Comparison of ENCODE assay signal across 8 cellular contexts in the genomic region with DNA sequence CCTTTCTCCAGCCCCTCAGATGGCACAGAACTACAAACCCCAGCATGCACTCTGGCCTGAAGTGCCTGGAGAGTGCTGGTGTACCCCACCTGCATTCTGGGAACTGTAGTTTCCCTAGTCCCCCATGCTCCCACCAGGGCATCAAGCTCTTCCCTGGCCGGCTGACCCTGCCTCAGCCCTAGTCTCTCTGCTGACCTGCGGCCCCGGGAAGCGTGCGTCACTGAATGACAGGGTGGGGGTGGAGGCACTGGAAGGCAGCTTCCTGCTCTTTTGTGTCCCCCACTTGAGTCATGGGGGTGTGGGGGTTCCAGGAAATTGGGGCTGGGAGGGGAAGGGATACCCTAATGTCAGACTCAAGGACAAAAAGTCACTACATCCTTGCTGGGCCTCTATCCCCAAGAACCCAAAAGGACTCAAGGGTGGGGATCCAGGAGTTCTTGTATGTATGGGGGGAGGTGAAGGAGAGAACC. TPM values are rescaled to one million over a fixed set of nuclear protein-coding genes. Genes with fewer than 3 reads are reported as not detected.
DNase-seq lines count a peak whose midpoint lies in the region; ATAC-seq and TF ChIP-seq lines count a peak whose summit lies in the region.

No MANE protein-coding gene starts in this region.

- peaks cover 0 to 11% (median 0%) of the 10 kb centered on the region in 11 experiments; a peak in 1 of 22 replicates for H3K36me3 ChIP-seq in BLaER1 treated with 17β-estradiol and CSF1 and Interleukin-3, amounts not matched to agents 10 nM and 100 nM
- H3K36me3 ChIP-seq in SJCRH30 (no peaks in the 10 kb centered on the region), iPS DF 6.9 (ENCODE audit: control insufficient read depth, insufficient read depth, low read length) (no peaks in the 10 kb centered on the region), breast epithelium (no peaks in the 10 kb centered on the region)

- TF ChIP-seq POLR2A in breast epithelium (IDR thresholded peaks at IDR 0.05), result no peak

- H3K9ac ChIP-seq in BLaER1 treated with 17β-estradiol and CSF1 and Interleukin-3, amounts not matched to agents 10 nM and 100 nM, result no peak overlapping the region

- H3K9me3 ChIP-seq in BLaER1 treated with 17β-estradiol and CSF1 and Interleukin-3, amounts not matched to agents 10 nM and 100 nM (replicated peaks in 1 of 11), result peaks cover 17 to 23% (median 20%) of the 10 kb centered on the region in 11 experiments
- no peaks in the 10 kb centered on the region for H3K9me3 ChIP-seq in SJCRH30 (replicated peaks)
- H3K9me3 ChIP-seq in iPS DF 6.9 (ENCODE audit: control insufficient read depth, insufficient read depth, low read length), result no peaks in the 10 kb centered on the region
- H3K9me3 ChIP-seq in breast epithelium, result peaks cover 0 to 6% of the 10 kb centered on the region in 2 donors

- H3K4me2 ChIP-seq in BLaER1 treated with 17β-estradiol and CSF1 and Interleukin-3, amounts not matched to agents 10 nM and 100 nM, result peak overlapping the region in 7 of 11 experiments; percentile 82 to 97 (median 89); a peak in 10 of 22 replicates

- WGBS in iPS DF 6.9 (ENCODE audit: insufficient coverage, insufficient read length), result no CpG with 5 or more reads among the region's 5 CpGs

- no peak overlapping the region for H3K4me3 ChIP-seq in BLaER1 treated with 17β-estradiol and CSF1 and Interleukin-3, amounts not matched to agents 10 nM and 100 nM
- H3K4me3 ChIP-seq in SJCRH30, result no peak overlapping the region
- no peak overlapping the region for H3K4me3 ChIP-seq in iPS DF 6.9 (ENCODE audit: low read length)
- H3K4me3 ChIP-seq in breast epithelium, result peak overlapping the region in 1 of 3 donors; percentile 11

- ATAC-seq in GM21786 (IDR thresholded peaks at IDR 0.05; ENCODE audit: unreplicated experiment) (peak; percentile 63), HG03571 (IDR thresholded peaks at IDR 0.05; ENCODE audit: unreplicated experiment) (no peak)

- peaks cover 61 to 73% (median 64%) of the 10 kb centered on the region in 10 experiments for H3K4me1 ChIP-seq in BLaER1 treated with 17β-estradiol and CSF1 and Interleukin-3, amounts not matched to agents 10 nM and 100 nM
- H3K4me1 ChIP-seq in SJCRH30, result no peaks in the 10 kb centered on the region
- peaks cover 12% of the 10 kb centered on the region for H3K4me1 ChIP-seq in iPS DF 6.9 (ENCODE audit: control insufficient read depth, insufficient read depth, low read length)
- peaks cover 0 to 3% of the 10 kb centered on the region in 2 donors for H3K4me1 ChIP-seq in breast epithelium

- H3K27me3 ChIP-seq in BLaER1 treated with 17β-estradiol and CSF1 and Interleukin-3, amounts not matched to agents 10 nM and 100 nM, result no peaks in the 10 kb centered on the region
- peaks cover 11% of the 10 kb centered on the region for H3K27me3 ChIP-seq in SJCRH30
- no peaks in the 10 kb centered on the region for H3K27me3 ChIP-seq in iPS DF 6.9 (ENCODE audit: control insufficient read depth, insufficient read depth, low read length)
- H3K27me3 ChIP-seq in breast epithelium, result peaks cover 0 to 18% of the 10 kb centered on the region in 2 donors

- TF ChIP-seq CTCF in breast epithelium (IDR thresholded peaks at IDR 0.05), result no peak

- DNase-seq in SJCRH30, result peak; percentile 51 to 66
- DNase-seq in iPS DF 6.9 (ENCODE audit: low read depth, low spot score), result peak; percentile 70
- DNase-seq in cerebellum (ENCODE audit: low spot score), result no peak
- DNase-seq in activated T-cell treated with anti-CD3 and anti-CD28 coated beads for 4 hours, result no peak
- no peak for DNase-seq in breast epithelium (ENCODE audit: low spot score in 2 of 2)

- intact Hi-C loops in breast epithelium (cut with DNase I; ENCODE audit: low total_unique reads), result no loop called here

- H4K20me1 ChIP-seq in BLaER1 treated with 17β-estradiol and CSF1 and Interleukin-3, amounts not matched to agents 10 nM and 100 nM, result 0 out of 22 replicates have a peak, but pooled peaks cover 0 to 4% (median 0%) of the 10 kb centered on the region in 11 experiments

- H3K27ac ChIP-seq in BLaER1 treated with 17β-estradiol and CSF1 and Interleukin-3, amounts not matched to agents 10 nM and 100 nM, result peak overlapping the region in 2 of 11 experiments; percentile 82 to 83; a peak in 1 of 22 replicates
- H3K27ac ChIP-seq in SJCRH30 (no peak overlapping the region), iPS DF 6.9 (ENCODE audit: low read length) (no peak overlapping the region), breast epithelium (peak overlapping the region in 1 of 2 donors; percentile 20)

RNA-seq across cellular contexts. Expression of gene NOS3, which starts 2.1 kb away (rescaled TPM):
- 0.05 and 0.20 TPM in 2 replicates for total RNA-seq in SJCRH30 (2014; rRNA removed; shearing (Covaris generic))
- total RNA-seq in cerebellum (1.5 TPM), breast epithelium (10 to 100 TPM in 1 of 3 donors, 1 to 10 TPM in 2; 3.8 to 35.1 (median 5.1) TPM)

RNA-seq across cellular contexts. Expression of gene KCNH2, which starts 14.7 kb away (rescaled TPM):
- 15.9 and 19.3 TPM in 2 replicates for total RNA-seq in SJCRH30 (2014; rRNA removed; shearing (Covaris generic))
- total RNA-seq in cerebellum (14.2 TPM), breast epithelium (under 1 TPM; under 0.01 to 0.29 (median 0.16) TPM)

RNA-seq across cellular contexts. Expression of gene ATG9B, which starts 31.4 kb away (rescaled TPM):
- 0.08 TPM in 1 of 2 replicates, not detected in the other for total RNA-seq in SJCRH30 (2014; rRNA removed; shearing (Covaris generic))
- total RNA-seq in cerebellum (3.9 TPM), breast epithelium (1 to 10 TPM in 1 of 3 donors, under 1 TPM in 1, not detected in 1; 0.44 to 2.0 TPM)

RNA-seq across cellular contexts. Expression of gene ABCB8, which starts 35.4 kb away (rescaled TPM):
- total RNA-seq in SJCRH30 (2014; rRNA removed; shearing (Covaris generic)), result 20.8 and 22.3 TPM in 2 replicates
- total RNA-seq in cerebellum (35.3 TPM), breast epithelium (10 to 100 TPM; 14.7 to 19.3 (median 17.6) TPM)

RNA-seq across cellular contexts. Expression of gene ASIC3, which starts 55.5 kb away (rescaled TPM):
- 1.3 and 1.5 TPM in 2 replicates for total RNA-seq in SJCRH30 (2014; rRNA removed; shearing (Covaris generic))
- total RNA-seq in cerebellum (1.6 TPM), breast epithelium (1 to 10 TPM; 1.3 to 3.3 (median 2.3) TPM)

Comparison
In these comparisons a context has a peak if more than half of its experiments do, and no peak if none do; other contexts are left out.
1. DNase-seq: peak in SJCRH30 (2 of 2) and iPS DF 6.9 (single experiment); none in cerebellum (single experiment), activated T-cell treated with anti-CD3 and anti-CD28 coated beads for 4 hours (single experiment) and breast epithelium (0 of 2).
2. RNA of gene KCNH2, which starts 14.7 kb away (total RNA-seq): 15.9 to 19.3 TPM in SJCRH30 and 14.2 TPM in cerebellum (single experiment); under 0.01 to 0.29 TPM in breast epithelium; every median in the first group is over 10 times any median in the second.